ENCODE assay signal across 9 cellular contexts in genomic region chr9:133532937-133533668, GRCh38. TPM values are rescaled to one million over a fixed set of nuclear protein-coding genes. Genes with fewer than 3 reads are reported as not detected.
DNase-seq lines count a peak whose midpoint lies in the region; ATAC-seq, FAIRE-seq and TF ChIP-seq lines count a peak whose summit lies in the region.
"Had no signal": no experiment of that assay in that cellular context is flagged by ENCODE, and none has a peak within 500 bp of the region (broad histone marks: within the 10 kb centered on the region; RNA-seq: fewer than 3 reads in every experiment).

No MANE protein-coding gene starts in this region.

- H2AFZ ChIP-seq in keratinocyte (ENCODE audit: control insufficient read depth, low read length): no peak overlapping the region

- ATAC-seq in HG03196 (IDR thresholded peaks at IDR 0.05; ENCODE audit: unreplicated experiment): no peak

- H3K27ac ChIP-seq in keratinocyte (ENCODE audit: control insufficient read depth, insufficient read depth, low read length): no peak overlapping the region
- H3K27ac ChIP-seq: epithelial cell of prostate had no signal

- peaks cover 68% of the 10 kb centered on the region for H3K27me3 ChIP-seq in keratinocyte (ENCODE audit: control insufficient read depth, extremely low read depth, insufficient read depth, low read length)

- no peaks in the 10 kb centered on the region for H3K36me3 ChIP-seq in keratinocyte (ENCODE audit: control insufficient read depth in 2 of 2, extremely low read depth in 1 of 2, insufficient read depth in 2 of 2, low read length in 2 of 2)

- TF ChIP-seq CTCF in astrocyte of the cerebellum (IDR thresholded peaks at IDR 0.05; ENCODE audit: low read depth, low read length, missing control alignments): peak; percentile 45
- peak; percentile 44 to 82 (median 50) for TF ChIP-seq CTCF in keratinocyte (optimal IDR thresholded peaks at IDR 0.05 in 1 of 3, IDR thresholded peaks at IDR 0.05 in 1 of 3, conservative IDR thresholded peaks at IDR 0.05 in 1 of 3; ENCODE audit: extremely low read depth in 1 of 3, insufficient read depth in 2 of 3, low read length in 3 of 3)

- no peak for FAIRE-seq in keratinocyte (lab: Jason Lieb, UNC)

- no peak overlapping the region for H3K9ac ChIP-seq in keratinocyte (ENCODE audit: control insufficient read depth, extremely low read depth, insufficient read depth, low read length)

- in situ Hi-C loops in astrocyte of the cerebellum (cut with HindIII; ENCODE audit: low sequenced_read_pairs): no loop called here

- H4K20me1 ChIP-seq in keratinocyte (ENCODE audit: control insufficient read depth, extremely low read depth, insufficient read depth, low read length): no peaks in the 10 kb centered on the region

- H3K9me1 ChIP-seq in keratinocyte (ENCODE audit: control insufficient read depth, extremely low read depth, insufficient read depth, low read length): no peaks in the 10 kb centered on the region

- DNase-seq in GM03348 (ENCODE audit: low spot score) (peak; percentile 68), NCI-H1105 (lab: John Stamatoyannopoulos, UW) (peak; percentile 77), T-helper 22 cell (ENCODE audit: low read depth) (peak; percentile 19), astrocyte of the cerebellum (ENCODE audit: low read depth) (no peak), keratinocyte (ENCODE audit: low read depth, low spot score) (no peak), epidermal melanocyte (ENCODE audit: insufficient read length, low spot score) (no peak)
- peak; percentile 68 for DNase-seq in stimulated activated CD4-positive, alpha-beta T cell treated with anti-CD3 and anti-CD28 coated beads, Interleukin-4, amount 100 ng/mL, for 4 hours

- H3K4me3 ChIP-seq in astrocyte of the cerebellum (ENCODE audit: low read depth, low read length) (no peak overlapping the region), keratinocyte (ENCODE audit: control insufficient read depth in 2 of 3, extremely low read depth in 1 of 3, insufficient read depth in 2 of 3, low read depth in 1 of 3, low read length in 3 of 3) (no peak overlapping the region)

- H3K9me3 ChIP-seq in keratinocyte (ENCODE audit: control insufficient read depth, low read depth, low read length): no peaks in the 10 kb centered on the region

- no peaks in the 10 kb centered on the region for H3K79me2 ChIP-seq in keratinocyte (ENCODE audit: control insufficient read depth, insufficient read depth, low read length)

- no peak overlapping the region for H3K4me2 ChIP-seq in keratinocyte (ENCODE audit: control insufficient read depth, extremely low read depth, insufficient read depth, low read depth, low read length)

- H3K4me1 ChIP-seq in keratinocyte (ENCODE audit: control insufficient read depth, extremely low read depth, insufficient read depth, low read length): peaks cover 4% of the 10 kb centered on the region

- dilution Hi-C loops in keratinocyte (cut with MboI; ENCODE audit: extremely low pct_ligation_motif_present, low sequenced_read_pairs): no loop called here

RNA-seq across cellular contexts. Expression of gene ADAMTSL2, which starts 1.4 kb away (rescaled TPM):
- polyA plus RNA-seq in keratinocyte: not detected in 3 replicates
- polyA plus RNA-seq in keratinocyte (2011; ENCODE audit: low read depth): not detected
- polyA plus RNA-seq in keratinocyte (2011; cell fraction: cytosol; rRNA removed): not detected in 2 replicates
- polyA plus RNA-seq in keratinocyte (2011; cell fraction: nucleus; rRNA removed): not detected in 2 replicates
- not detected in 2 replicates for polyA plus RNA-seq in keratinocyte (2012; ENCODE audit: low replicate concordance)
- polyA minus RNA-seq in keratinocyte: not detected in 3 replicates
- not detected for polyA minus RNA-seq in keratinocyte (2011; cell fraction: cytosol; rRNA and poly(A)+ RNA removed)
- not detected in 2 replicates for polyA minus RNA-seq in keratinocyte (2011; cell fraction: nucleus; rRNA and poly(A)+ RNA removed)

RNA-seq across cellular contexts. Expression of gene MYMK, which starts 8.3 kb away (rescaled TPM):
- not detected in 3 replicates for polyA plus RNA-seq in keratinocyte
- polyA plus RNA-seq in keratinocyte (2011; ENCODE audit: low read depth): not detected
- polyA plus RNA-seq in keratinocyte (2011; cell fraction: cytosol; rRNA removed): not detected in 2 replicates
- polyA plus RNA-seq in keratinocyte (2011; cell fraction: nucleus; rRNA removed): not detected in 2 replicates
- not detected in 2 replicates for polyA plus RNA-seq in keratinocyte (2012; ENCODE audit: low replicate concordance)
- not detected in 3 replicates for polyA minus RNA-seq in keratinocyte
- not detected for polyA minus RNA-seq in keratinocyte (2011; cell fraction: cytosol; rRNA and poly(A)+ RNA removed)
- not detected in 2 replicates for polyA minus RNA-seq in keratinocyte (2011; cell fraction: nucleus; rRNA and poly(A)+ RNA removed)

RNA-seq across cellular contexts. Expression of gene SLC2A6, which starts 54.2 kb away (rescaled TPM):
- 15.9 to 30.4 TPM (median 28.3 TPM) in 3 replicates for polyA plus RNA-seq in keratinocyte
- polyA plus RNA-seq in keratinocyte (2011; ENCODE audit: low read depth): 0.37 TPM
- 8.7 and 18.3 TPM in 2 replicates for polyA plus RNA-seq in keratinocyte (2011; cell fraction: cytosol; rRNA removed)
- 38.1 and 56.6 TPM in 2 replicates for polyA plus RNA-seq in keratinocyte (2011; cell fraction: nucleus; rRNA removed)
- polyA plus RNA-seq in keratinocyte (2012; ENCODE audit: low replicate concordance): 1.7 and 36.9 TPM in 2 replicates
- 20.1 to 34.4 TPM (median 21.4 TPM) in 3 replicates for polyA minus RNA-seq in keratinocyte
- 48.9 TPM for polyA minus RNA-seq in keratinocyte (2011; cell fraction: cytosol; rRNA and poly(A)+ RNA removed)
- polyA minus RNA-seq in keratinocyte (2011; cell fraction: nucleus; rRNA and poly(A)+ RNA removed): 57.7 and 76.3 TPM in 2 replicates

Comparison
In these comparisons a context has a peak if more than half of its experiments do, and no peak if none do; other contexts are left out.
1. DNase-seq: peak in GM03348 (single experiment), NCI-H1105 (single experiment), T-helper 22 cell (single experiment) and stimulated activated CD4-positive, alpha-beta T cell treated with anti-CD3 and anti-CD28 coated beads, Interleukin-4, amount 100 ng/mL, for 4 hours (2 of 2); none in astrocyte of the cerebellum (single experiment), keratinocyte (single experiment) and epidermal melanocyte (single experiment).